27 cellular contexts compared by ENCODE assay signal in genomic region chr5:41878173-41878572, GRCh38. TPM values are rescaled to one million over a fixed set of nuclear protein-coding genes. Genes with fewer than 3 reads are reported as not detected.
DNase-seq lines count a peak whose midpoint lies in the region; ATAC-seq lines count a peak whose summit lies in the region.
"Had no signal": no experiment of that assay in that cellular context is flagged by ENCODE, and none has a peak within 500 bp of the region (broad histone marks: within the 10 kb centered on the region; RNA-seq: fewer than 3 reads in every experiment).

No MANE protein-coding gene starts in this region.

- no peak overlapping the region for H3K27ac ChIP-seq in CD8-positive, alpha-beta memory T cell (ENCODE audit: low read depth, low read length)
- H3K27ac ChIP-seq: 22Rv1, epithelial cell of prostate, heart right ventricle, skin epidermis had no signal

- no peaks in the 10 kb centered on the region for H3K36me3 ChIP-seq in CD8-positive, alpha-beta memory T cell (ENCODE audit: insufficient read depth, low read length)
- H3K36me3 ChIP-seq: heart right ventricle had no signal

- intact Hi-C loops in activated CD4-positive, alpha-beta T cell treated with anti-CD3 and anti-CD28 coated beads for 36 hours (cut with DNase I, micrococcal nuclease): loop anchor here in 1 of 2 experiments (10.0 kb wide), 1 partner anchor 1043 kb away; the partner anchor contains the start of gene RPL37

- H3K9me3 ChIP-seq in CD8-positive, alpha-beta memory T cell (ENCODE audit: low read length): no peaks in the 10 kb centered on the region
- H3K9me3 ChIP-seq: heart right ventricle had no signal

- H3K4me1 ChIP-seq in CD8-positive, alpha-beta memory T cell (ENCODE audit: insufficient read depth, low read length): no peaks in the 10 kb centered on the region
- H3K4me1 ChIP-seq: heart right ventricle had no signal

- ATAC-seq in activated CD4-positive, alpha-beta T cell treated with anti-CD3 and anti-CD28 coated beads for 36 hours: peak; percentile 42
- ATAC-seq in GM21825 (IDR thresholded peaks at IDR 0.05; ENCODE audit: unreplicated experiment): peak; percentile 29
- ATAC-seq in HG03139 (IDR thresholded peaks at IDR 0.05; ENCODE audit: unreplicated experiment): peak; percentile 41
- ATAC-seq: heart right ventricle, left cardiac atrium had no signal

- H3K27ac Mint-ChIP-seq in activated CD4-positive, alpha-beta T cell treated with anti-CD3 and anti-CD28 coated beads for 36 hours: no peak overlapping the region
- no peak overlapping the region for H3K27ac Mint-ChIP-seq in CD8-positive, alpha-beta memory T cell
- H3K27ac Mint-ChIP-seq: activated B cell treated with CpG ODN at 0.5 μM for 24 hours; activated CD4-positive, alpha-beta memory T cell treated with anti-CD3 and anti-CD28 coated beads for 36 hours; memory B cell had no signal

- CTCF ChIA-PET in activated CD4-positive, alpha-beta T cell treated with anti-CD3 and anti-CD28 coated beads for 36 hours (lab: Charles Lee): no interaction called here
- CTCF ChIA-PET in CD8-positive, alpha-beta memory T cell (lab: Charles Lee): no interaction called here

- H3K4me3 Mint-ChIP-seq in activated CD4-positive, alpha-beta T cell treated with anti-CD3 and anti-CD28 coated beads for 36 hours: no peak overlapping the region
- no peak overlapping the region for H3K4me3 Mint-ChIP-seq in CD8-positive, alpha-beta memory T cell
- H3K4me3 Mint-ChIP-seq: activated B cell treated with CpG ODN at 0.5 μM for 24 hours; activated CD4-positive, alpha-beta memory T cell treated with anti-CD3 and anti-CD28 coated beads for 36 hours; memory B cell had no signal

- POLR2A ChIA-PET in activated CD4-positive, alpha-beta T cell treated with anti-CD3 and anti-CD28 coated beads for 36 hours (lab: Charles Lee): no interaction called here
- POLR2A ChIA-PET in CD8-positive, alpha-beta memory T cell (lab: Charles Lee): no interaction called here

- peaks cover 11% of the 10 kb centered on the region for H3K4me1 Mint-ChIP-seq in activated CD4-positive, alpha-beta T cell treated with anti-CD3 and anti-CD28 coated beads for 36 hours
- peaks cover 0 to 8% (median 5%) of the 10 kb centered on the region in 3 donors for H3K4me1 Mint-ChIP-seq in CD8-positive, alpha-beta memory T cell
- H3K4me1 Mint-ChIP-seq: activated B cell treated with CpG ODN at 0.5 μM for 24 hours, memory B cell had no signal

- no peak for DNase-seq in activated CD4-positive, alpha-beta T cell treated with anti-CD3 and anti-CD28 coated beads for 36 hours
- no peak for DNase-seq in activated CD4-positive, alpha-beta T cell treated with anti-CD3 and anti-CD28 coated beads for 1 hour
- no peak for DNase-seq in central memory CD4-positive, alpha-beta T cell
- no peak for DNase-seq in CD8-positive, alpha-beta memory T cell
- DNase-seq in T-helper 9 cell (no peak), NCI-H69 (lab: John Stamatoyannopoulos, UW) (no peak)
- DNase-seq: activated B cell treated with CpG ODN at 0.5 μM for 24 hours; activated CD4-positive, alpha-beta memory T cell treated with anti-CD3 and anti-CD28 coated beads for 36 hours; activated effector memory CD4-positive, alpha-beta T cell treated with anti-CD3 and anti-CD28 coated beads, Interleukin-2, amount 50 U/mL, for 16 hours; AML-193; DMS79; H7; heart right ventricle; KBM-7; left cardiac atrium; NCI-H146; NCI-H2171; NCI-H526; nucleus accumbens; stimulated activated CD4-positive, alpha-beta T cell treated with anti-CD3 and anti-CD28 coated beads, Interleukin-2, amount 100 ng/mL, for 48 hours; stimulated activated naive CD4-positive, alpha-beta T cell treated with Interleukin-2 at 50 U/mL for 16 hours had no signal

- peaks cover 12% of the 10 kb centered on the region for H3K27me3 Mint-ChIP-seq in activated CD4-positive, alpha-beta T cell treated with anti-CD3 and anti-CD28 coated beads for 36 hours
- peaks cover 4 to 14% of the 10 kb centered on the region in 2 donors for H3K27me3 Mint-ChIP-seq in CD8-positive, alpha-beta memory T cell

- peaks cover 2% of the 10 kb centered on the region for H3K9me3 Mint-ChIP-seq in activated CD4-positive, alpha-beta T cell treated with anti-CD3 and anti-CD28 coated beads for 36 hours (ENCODE audit: low read depth)
- no peaks in the 10 kb centered on the region for H3K9me3 Mint-ChIP-seq in CD8-positive, alpha-beta memory T cell
- H3K9me3 Mint-ChIP-seq: activated B cell treated with CpG ODN at 0.5 μM for 24 hours; activated CD4-positive, alpha-beta memory T cell treated with anti-CD3 and anti-CD28 coated beads for 36 hours; memory B cell had no signal

- no peak overlapping the region for H3K4me3 ChIP-seq in CD8-positive, alpha-beta memory T cell (ENCODE audit: low read length)
- H3K4me3 ChIP-seq: heart right ventricle, skin epidermis had no signal

- no peaks in the 10 kb centered on the region for H3K27me3 ChIP-seq in CD8-positive, alpha-beta memory T cell (ENCODE audit: insufficient read depth, low read length, poor library complexity, severe bottlenecking)
- H3K27me3 ChIP-seq: heart right ventricle had no signal

- H3K36me3 Mint-ChIP-seq in activated CD4-positive, alpha-beta T cell treated with anti-CD3 and anti-CD28 coated beads for 36 hours (ENCODE audit: low read depth): no peaks in the 10 kb centered on the region
- no peaks in the 10 kb centered on the region for H3K36me3 Mint-ChIP-seq in CD8-positive, alpha-beta memory T cell
- H3K36me3 Mint-ChIP-seq: activated CD4-positive, alpha-beta memory T cell treated with anti-CD3 and anti-CD28 coated beads for 36 hours; memory B cell had no signal

RNA-seq across cellular contexts. Expression of gene OXCT1, which starts 7.9 kb away (rescaled TPM):
- 10 to 100 TPM; 70.3 to 91.4 TPM for total RNA-seq in activated CD4-positive, alpha-beta T cell treated with anti-CD3 and anti-CD28 coated beads for 36 hours
- 100 to 1,000 TPM; 111 to 117 TPM for total RNA-seq in CD8-positive, alpha-beta memory T cell
- polyA plus RNA-seq in CD8-positive, alpha-beta memory T cell: 25.6 TPM

RNA-seq across cellular contexts. Expression of gene RIMOC1, which starts 26.0 kb away (rescaled TPM):
- 10 to 100 TPM; 25.4 to 26.7 TPM for total RNA-seq in activated CD4-positive, alpha-beta T cell treated with anti-CD3 and anti-CD28 coated beads for 36 hours
- 10 to 100 TPM; 34.6 to 36.5 TPM for total RNA-seq in CD8-positive, alpha-beta memory T cell
- 8.4 TPM for polyA plus RNA-seq in CD8-positive, alpha-beta memory T cell

RNA-seq across cellular contexts. Expression of gene FBXO4, which starts 46.9 kb away (rescaled TPM):
- total RNA-seq in activated CD4-positive, alpha-beta T cell treated with anti-CD3 and anti-CD28 coated beads for 36 hours: 10 to 100 TPM; 18.8 to 22.3 TPM
- total RNA-seq in CD8-positive, alpha-beta memory T cell: 10 to 100 TPM; 15.8 to 18.0 TPM
- polyA plus RNA-seq in CD8-positive, alpha-beta memory T cell: 17.0 TPM
